In the genomic region with DNA sequence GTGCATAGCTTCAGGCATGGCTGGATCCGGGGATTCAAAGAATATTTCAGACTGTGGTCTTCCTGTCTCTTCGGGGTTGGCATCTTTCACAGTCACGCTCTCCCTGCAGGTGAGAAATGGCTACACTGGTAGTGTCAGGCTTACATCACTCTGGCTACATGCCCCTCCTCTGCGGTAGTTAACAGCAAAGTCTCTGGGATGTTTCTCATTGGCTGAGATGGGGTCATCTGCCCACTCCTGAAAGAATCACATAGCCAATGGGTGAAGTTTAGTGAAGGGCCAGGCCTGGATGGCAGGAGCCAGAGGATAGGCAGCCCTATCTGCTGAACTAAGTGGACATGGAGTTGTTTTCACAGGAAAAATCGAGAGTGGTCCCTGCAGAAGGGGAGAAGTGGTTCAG, we compare ENCODE assay signal across 13 cellular contexts.
"Had no signal": no experiment of that assay in that cellular context is flagged by ENCODE, and none has a peak within 500 bp of the region (broad histone marks: within the 10 kb centered on the region; RNA-seq: fewer than 3 reads in every experiment).

No MANE protein-coding gene starts in this region.

- DNase-seq: activated CD4-positive, alpha-beta T cell treated with anti-CD3 and anti-CD28 coated beads, Interleukin-2, amount 10 ng/mL, durations not matched to agents 7 days and 5 days; activated CD4-positive, CD25-positive, alpha-beta regulatory T cell; activated naive CD4-positive, alpha-beta T cell treated with anti-CD3 and anti-CD28 coated beads, Interleukin-2, amount 50 U/mL, for 16 hours; activated T-cell treated with anti-CD3 and anti-CD28 coated beads, Interleukin-2, amount 50 U/mL, for 24 hours; erythroblast; heart right ventricle; islet precursor cell; left lung; nucleus accumbens; thyroid gland had no signal

- H3K4me3 ChIP-seq: gastroesophageal sphincter, heart right ventricle, left lung, thyroid gland had no signal

- ATAC-seq: gastroesophageal sphincter; heart right ventricle; left lung; natural killer cell treated with Interleukin-12 subunit alpha and Interleukin-12 subunit beta and Interleukin-15 and Interleukin-18, amount 100 ng/mL, for 72 hours; stimulated activated effector memory CD8-positive, alpha-beta T cell treated with anti-CD3 and anti-CD28 coated beads, Interleukin-12 subunit alpha, Interleukin-12 subunit beta, amount 100 ng/mL, for 72 hours had no signal

- H3K36me3 ChIP-seq: gastroesophageal sphincter, heart right ventricle, left lung, thyroid gland had no signal

- H3K27me3 ChIP-seq: thyroid gland had no signal
